ENCODE assay signal across 1 cellular context in the genomic region with DNA sequence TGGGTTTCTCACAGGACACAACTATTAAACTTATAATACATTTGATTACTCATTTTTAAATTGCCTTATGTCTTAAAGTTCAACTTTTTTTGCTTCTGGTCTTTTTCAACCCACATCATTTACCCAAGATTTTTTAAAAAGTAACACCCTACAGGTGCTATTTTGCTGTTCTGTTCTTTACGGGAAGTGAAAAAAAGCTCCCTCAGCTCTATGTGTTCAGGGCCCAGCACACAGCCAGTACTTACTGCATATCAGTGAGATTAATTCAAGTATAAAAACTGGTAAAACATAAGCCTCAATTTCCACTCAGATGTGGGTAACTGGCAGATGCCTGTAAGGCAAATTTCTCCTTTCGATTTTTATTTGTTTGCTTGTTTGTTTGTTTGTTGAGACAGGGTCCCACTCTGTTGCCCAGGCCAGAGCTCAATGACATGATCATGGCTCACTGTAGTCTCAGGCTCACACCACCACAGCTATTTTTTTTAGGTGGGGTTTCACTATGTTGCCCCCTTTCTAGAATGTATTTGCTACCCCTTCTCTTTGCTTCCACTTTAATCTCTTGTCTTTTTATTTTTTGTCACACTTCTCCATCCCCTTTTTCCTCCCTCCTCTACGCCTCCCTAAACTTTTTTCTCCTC.
TF ChIP-seq lines count a peak whose summit lies in the region.

No MANE protein-coding gene starts in this region.

TF ChIP-seq in GM12878, 131 proteins besides CTCF, POLR2A, EP300 and RAD21:
- TF ChIP-seq NBN (IDR thresholded peaks at IDR 0.05) (no peak), ZZZ3 (IDR thresholded peaks at IDR 0.05; ENCODE audit: control insufficient read depth, insufficient read length, low read depth) (no peak), IRF4 (IDR thresholded peaks at IDR 0.05; ENCODE audit: low read depth, low read length) (no peak), WRNIP1 (IDR thresholded peaks at IDR 0.05; ENCODE audit: borderline replicate concordance, low read depth, low read length) (no peak), SPI1 (IDR thresholded peaks at IDR 0.05; ENCODE audit: borderline replicate concordance, insufficient read depth, low read depth, low read length) (peak; percentile 15; the same call in 1 of the 2 replicates), ZBED1 (IDR thresholded peaks at IDR 0.05; ENCODE audit: borderline replicate concordance) (no peak), TCF7 (IDR thresholded peaks at IDR 0.05; ENCODE audit: borderline replicate concordance) (no peak), HCFC1 (IDR thresholded peaks at IDR 0.05; ENCODE audit: low read length) (no peak), BCL11A (IDR thresholded peaks at IDR 0.05; ENCODE audit: low read depth, low read length) (no peak), RUNX3 (IDR thresholded peaks at IDR 0.05; ENCODE audit: low read length) (no peak), ZNF384 (IDR thresholded peaks at IDR 0.05; ENCODE audit: borderline replicate concordance, low read depth, low read length) (peak; percentile 37; the same call in 1 of the 2 replicates), HDAC2 (IDR thresholded peaks at IDR 0.05) (no peak), RFX5 (IDR thresholded peaks at IDR 0.05; ENCODE audit: low read depth, low read length) (no peak), IKZF1 (conservative IDR thresholded peaks at IDR 0.05) (no peak), BMI1 (IDR thresholded peaks at IDR 0.05; ENCODE audit: borderline replicate concordance) (no peak)
- TF ChIP-seq, protein P1, sequence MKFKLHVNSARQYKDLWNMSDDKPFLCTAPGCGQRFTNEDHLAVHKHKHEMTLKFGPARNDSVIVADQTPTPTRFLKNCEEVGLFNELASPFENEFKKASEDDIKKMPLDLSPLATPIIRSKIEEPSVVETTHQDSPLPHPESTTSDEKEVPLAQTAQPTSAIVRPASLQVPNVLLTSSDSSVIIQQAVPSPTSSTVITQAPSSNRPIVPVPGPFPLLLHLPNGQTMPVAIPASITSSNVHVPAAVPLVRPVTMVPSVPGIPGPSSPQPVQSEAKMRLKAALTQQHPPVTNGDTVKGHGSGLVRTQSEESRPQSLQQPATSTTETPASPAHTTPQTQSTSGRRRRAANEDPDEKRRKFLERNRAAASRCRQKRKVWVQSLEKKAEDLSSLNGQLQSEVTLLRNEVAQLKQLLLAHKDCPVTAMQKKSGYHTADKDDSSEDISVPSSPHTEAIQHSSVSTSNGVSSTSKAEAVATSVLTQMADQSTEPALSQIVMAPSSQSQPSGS (IDR thresholded peaks at IDR 0.05; ENCODE audit: low read length), result no peak
